In genomic region chr18:59039449-59039848, GRCh38 we compare ENCODE assay signal across 21 cellular contexts.
"Had no signal": no experiment of that assay in that cellular context is flagged by ENCODE, and none has a peak within 500 bp of the region (broad histone marks: within the 10 kb centered on the region; RNA-seq: fewer than 3 reads in every experiment).

No MANE protein-coding gene starts in this region.

- DNase-seq: activated CD4-positive, alpha-beta T cell treated with anti-CD3 and anti-CD28 coated beads, Interleukin-2, amount 10 ng/mL, durations not matched to agents 24 days and 14 days; activated CD8-positive, alpha-beta memory T cell treated with anti-CD3 and anti-CD28 coated beads, Interleukin-2, amount 50 U/mL, for 48 hours; activated naive CD4-positive, alpha-beta T cell; aorta; dermis blood vessel endothelial cell; effector CD8-positive, alpha-beta T cell; foreskin keratinocyte; kidney; lower lobe of right lung; naive thymus-derived CD8-positive, alpha-beta T cell; ovary; stimulated activated CD4-positive, alpha-beta T cell treated with anti-CD3 and anti-CD28 coated beads, Interleukin-4, amount 100 ng/mL, for 24 hours; SW 1271; T-helper 17 cell; transverse colon; uterus had no signal

- H3K9me3 Mint-ChIP-seq: activated CD4-positive, alpha-beta T cell treated with anti-CD3 and anti-CD28 coated beads, Interleukin-2, amount 10 ng/mL, durations not matched to agents 24 days and 14 days; brain; mesothelial cell of epicardium; naive thymus-derived CD8-positive, alpha-beta T cell had no signal

- H3K4me3 Mint-ChIP-seq: activated CD4-positive, alpha-beta T cell treated with anti-CD3 and anti-CD28 coated beads, Interleukin-2, amount 10 ng/mL, durations not matched to agents 24 days and 14 days; brain; mesothelial cell of epicardium; naive thymus-derived CD8-positive, alpha-beta T cell; T-helper 17 cell had no signal

- H3K4me1 Mint-ChIP-seq: activated CD4-positive, alpha-beta T cell treated with anti-CD3 and anti-CD28 coated beads, Interleukin-2, amount 10 ng/mL, durations not matched to agents 24 days and 14 days; naive thymus-derived CD8-positive, alpha-beta T cell; T-helper 17 cell had no signal

- H3K27me3 Mint-ChIP-seq: activated CD4-positive, alpha-beta T cell treated with anti-CD3 and anti-CD28 coated beads, Interleukin-2, amount 10 ng/mL, durations not matched to agents 24 days and 14 days had no signal

- H3K27me3 ChIP-seq: foreskin keratinocyte, ovary, transverse colon, uterus had no signal

- H3K27ac Mint-ChIP-seq: activated CD4-positive, alpha-beta T cell treated with anti-CD3 and anti-CD28 coated beads, Interleukin-2, amount 10 ng/mL, durations not matched to agents 24 days and 14 days; mesothelial cell of epicardium; naive thymus-derived CD8-positive, alpha-beta T cell; T-helper 17 cell had no signal

- H3K4me3 ChIP-seq: lower lobe of right lung, ovary, prostate gland, SK-N-MC, transverse colon, uterus had no signal

- H3K36me3 ChIP-seq: lower lobe of right lung, ovary, prostate gland, transverse colon, uterus had no signal

- H3K36me3 Mint-ChIP-seq: brain; mesothelial cell of epicardium; naive thymus-derived CD8-positive, alpha-beta T cell had no signal

- H3K27ac ChIP-seq: foreskin keratinocyte, lower lobe of right lung, ovary, prostate gland, SK-N-MC, transverse colon, uterus had no signal

- H3K9me3 ChIP-seq: lower lobe of right lung, ovary, prostate gland, transverse colon, uterus had no signal

- ATAC-seq: left lobe of liver; lower lobe of right lung; naive thymus-derived CD8-positive, alpha-beta T cell; T-helper 17 cell had no signal
